Comparison of ENCODE assay signal across 16 cellular contexts in the genomic region with DNA sequence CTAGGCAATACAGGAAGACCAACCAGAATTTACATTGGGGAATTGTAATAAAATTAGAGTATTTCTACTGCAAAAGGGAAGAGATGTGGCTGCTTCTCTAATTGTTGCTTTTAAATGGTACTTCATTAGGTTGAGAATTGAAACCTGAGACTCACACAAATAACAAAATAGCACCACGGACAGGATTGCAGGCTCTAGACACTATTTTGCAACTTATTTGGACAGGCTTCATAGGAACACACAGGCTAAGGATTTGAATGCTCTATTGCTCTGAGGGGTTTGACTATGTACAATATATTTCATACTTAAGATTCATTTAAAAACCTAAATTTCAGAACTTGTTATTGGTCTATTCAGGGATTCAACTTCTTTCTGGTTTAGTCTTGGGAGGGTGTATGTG.
DNase-seq lines count a peak whose midpoint lies in the region; ATAC-seq, FAIRE-seq and TF ChIP-seq lines count a peak whose summit lies in the region.
"Had no signal": no experiment of that assay in that cellular context is flagged by ENCODE, and none has a peak within 500 bp of the region (broad histone marks: within the 10 kb centered on the region; RNA-seq: fewer than 3 reads in every experiment).

No MANE protein-coding gene starts in this region.

- H3K79me2 ChIP-seq in HepG2 (ENCODE audit: insufficient read depth, low read length): no peaks in the 10 kb centered on the region

- TF ChIP-seq CTCF in liver (IDR thresholded peaks at IDR 0.05; ENCODE audit: low read depth, low read length, missing input control): no peak
- no peak for TF ChIP-seq CTCF in HepG2 (CRISPR knock-in tag; IDR thresholded peaks at IDR 0.05)
- no peak for TF ChIP-seq CTCF in choroid plexus epithelial cell (conservative IDR thresholded peaks at IDR 0.05; ENCODE audit: low read depth, low read length)

- H3K4me2 ChIP-seq in HepG2 (ENCODE audit: low read depth, low read length): no peak overlapping the region

- in situ Hi-C loops in HepG2 (cut with HindIII; ENCODE audit: extremely low pct_ligation_motif_present, low pct_unique_long_range_greater_than_20kb): no loop called here

- 32% methylated on average over 1 of the region's 1 CpG for WGBS in liver
- 36% methylated on average over 1 of the region's 1 CpG for WGBS in HepG2 (ENCODE audit: low lambda C conversion rate)

- DNase-seq in NCI-H2029 treated with DMSO at 0.1 percent for 48 hours (lab: John Stamatoyannopoulos, UW): peak; percentile 5
- DNase-seq in NCI-H2029 (lab: John Stamatoyannopoulos, UW): no peak
- DNase-seq in HepG2 (ENCODE audit: low spot score): no peak
- peak; percentile 14 for DNase-seq in choroid plexus epithelial cell (ENCODE audit: low read depth)
- DNase-seq in NOMO-1 (lab: John Stamatoyannopoulos, UW; ENCODE audit: unreplicated experiment in 2 of 2): no peak
- no peak for DNase-seq in stimulated activated naive CD4-positive, alpha-beta T cell (lab: John Stamatoyannopoulos, UW)
- DNase-seq: H7, MM.1S, NCI-H1694, NCI-H510A, NCI-H82, Right ventricle myocardium superior had no signal

- no TSS peak for BruUV-seq in HepG2 (replicated peaks; lab: Mats Ljungman, UMichigan)

- H3K27me3 ChIP-seq in liver (ENCODE audit: control insufficient read depth in 4 of 4, insufficient read depth in 4 of 4, low read length in 3 of 4) (no peaks in the 10 kb centered on the region), HepG2 (ENCODE audit: control insufficient read depth in 1 of 2, insufficient read depth in 2 of 2, low read length in 2 of 2) (no peaks in the 10 kb centered on the region)

- H3K9me3 ChIP-seq in liver (ENCODE audit: control insufficient read depth in 4 of 4, low read length in 3 of 4): no peaks in the 10 kb centered on the region
- no peaks in the 10 kb centered on the region for H3K9me3 ChIP-seq in HepG2 (ENCODE audit: low read length)

- no peak for TF ChIP-seq POLR2A in HepG2 (IDR thresholded peaks at IDR 0.05; ENCODE audit: insufficient read depth in 1 of 2, low read depth in 2 of 2, low read length in 2 of 2)

- no peaks in the 10 kb centered on the region for H3K36me3 ChIP-seq in liver (ENCODE audit: control insufficient read depth in 4 of 4, insufficient read depth in 3 of 4, low read depth in 1 of 4, low read length in 3 of 4)
- no peaks in the 10 kb centered on the region for H3K36me3 ChIP-seq in HepG2 (replicated peaks in 1 of 2; ENCODE audit: control insufficient read depth in 1 of 2, insufficient read depth in 2 of 2, low read length in 2 of 2)

- POLR2A ChIA-PET in HepG2 (lab: Yijun Ruan, JAX): no interaction called here

- intact Hi-C loops in HepG2 (cut with micrococcal nuclease; ENCODE audit: unreplicated experiment): no loop called here

- H3K27ac ChIP-seq in liver (ENCODE audit: low read depth in 1 of 2, low read length in 2 of 2) (no peak overlapping the region), HepG2 (ENCODE audit: extremely low read length, insufficient read depth, low read length) (no peak overlapping the region)
- H3K27ac ChIP-seq: C4-2B had no signal

- H3K9ac ChIP-seq in liver (ENCODE audit: low read depth in 1 of 2, low read length in 2 of 2): no peak overlapping the region
- no peak overlapping the region for H3K9ac ChIP-seq in HepG2 (ENCODE audit: insufficient read depth, low read depth, low read length)

- H3K4me3 ChIP-seq in liver (ENCODE audit: low read depth in 1 of 3, low read length in 3 of 3): no peak overlapping the region
- no peak overlapping the region for H3K4me3 ChIP-seq in HepG2 (replicated peaks in 1 of 3; ENCODE audit: insufficient read depth in 1 of 3, low read depth in 2 of 3, low read length in 3 of 3)
- H3K4me3 ChIP-seq in choroid plexus epithelial cell (ENCODE audit: low read depth, low read length): no peak overlapping the region

- CTCF ChIA-PET in HepG2 (lab: Yijun Ruan, JAX; ENCODE audit: low intra/inter-chr PET ratio, low total read pairs): no interaction called here

- H3K4me1 ChIP-seq in liver (ENCODE audit: control insufficient read depth in 4 of 4, insufficient read depth in 4 of 4, low read length in 3 of 4): peaks cover 0 to 4% (median 2%) of the 10 kb centered on the region in 4 donors
- H3K4me1 ChIP-seq in HepG2 (ENCODE audit: insufficient read depth, low read length): peaks cover 6% of the 10 kb centered on the region; the same call in 1 of the 2 replicates

- ATAC-seq in HepG2 (no peak), GM18861 (IDR thresholded peaks at IDR 0.05; ENCODE audit: unreplicated experiment) (no peak)

- no peak for FAIRE-seq in HepG2 (lab: Jason Lieb, UNC)
- FAIRE-seq: A204.1 had no signal

- no peaks in the 10 kb centered on the region for H4K20me1 ChIP-seq in HepG2 (ENCODE audit: insufficient read depth, low read length)

- H2AFZ ChIP-seq in HepG2 (ENCODE audit: low read length): no peak overlapping the region

- no peak for TF ChIP-seq EP300 in HepG2 (IDR thresholded peaks at IDR 0.05; ENCODE audit: low read depth in 2 of 2, low read length in 2 of 2)
- no peak for TF ChIP-seq EP300 in HepG2 (CRISPR knock-in tag; IDR thresholded peaks at IDR 0.05; ENCODE audit: borderline replicate concordance)

- TF ChIP-seq RAD21 in liver (IDR thresholded peaks at IDR 0.05) (peak; percentile 65 to 66), HepG2 (CRISPR knock-in tag; IDR thresholded peaks at IDR 0.05) (no peak)

TF ChIP-seq in liver, 16 proteins besides CTCF, POLR2A, EP300 and RAD21:
- TF ChIP-seq EGR1 (IDR thresholded peaks at IDR 0.05; ENCODE audit: low read depth in 2 of 2) (no peak), HNF4A (conservative IDR thresholded peaks at IDR 0.05) (peak in 1 of 2 donors; percentile 16), YY1 (IDR thresholded peaks at IDR 0.05) (no peak), FOXA2 (IDR thresholded peaks at IDR 0.05) (no peak), FOXA1 (IDR thresholded peaks at IDR 0.05) (no peak)
- TF ChIP-seq, protein P1, sequence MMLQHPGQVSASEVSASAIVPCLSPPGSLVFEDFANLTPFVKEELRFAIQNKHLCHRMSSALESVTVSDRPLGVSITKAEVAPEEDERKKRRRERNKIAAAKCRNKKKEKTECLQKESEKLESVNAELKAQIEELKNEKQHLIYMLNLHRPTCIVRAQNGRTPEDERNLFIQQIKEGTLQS (IDR thresholded peaks at IDR 0.05): no peak
- TF ChIP-seq, protein P2, sequence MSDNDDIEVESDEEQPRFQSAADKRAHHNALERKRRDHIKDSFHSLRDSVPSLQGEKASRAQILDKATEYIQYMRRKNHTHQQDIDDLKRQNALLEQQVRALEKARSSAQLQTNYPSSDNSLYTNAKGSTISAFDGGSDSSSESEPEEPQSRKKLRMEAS (IDR thresholded peaks at IDR 0.05): no peak

TF ChIP-seq in HepG2, 621 proteins besides CTCF, POLR2A, EP300 and RAD21:
- TF ChIP-seq, protein P3, sequence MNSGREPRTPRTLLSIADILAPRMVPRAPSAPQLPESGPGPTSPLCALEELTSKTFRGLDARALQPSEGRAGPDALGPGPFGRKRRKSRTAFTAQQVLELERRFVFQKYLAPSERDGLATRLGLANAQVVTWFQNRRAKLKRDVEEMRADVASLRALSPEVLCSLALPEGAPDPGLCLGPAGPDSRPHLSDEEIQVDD (CRISPR knock-in tag; IDR thresholded peaks at IDR 0.05; ENCODE audit: borderline replicate concordance): no peak
- TF ChIP-seq EZH2 (conservative IDR thresholded peaks at IDR 0.05; ENCODE audit: low read depth, low read length) (no peak), ESRRA (CRISPR knock-in tag; IDR thresholded peaks at IDR 0.05; ENCODE audit: low read depth) (no peak), ZFY (CRISPR knock-in tag; IDR thresholded peaks at IDR 0.05) (no peak), KDM3A (CRISPR knock-in tag; IDR thresholded peaks at IDR 0.05; ENCODE audit: low read depth) (no peak)
- TF ChIP-seq, protein P4, sequence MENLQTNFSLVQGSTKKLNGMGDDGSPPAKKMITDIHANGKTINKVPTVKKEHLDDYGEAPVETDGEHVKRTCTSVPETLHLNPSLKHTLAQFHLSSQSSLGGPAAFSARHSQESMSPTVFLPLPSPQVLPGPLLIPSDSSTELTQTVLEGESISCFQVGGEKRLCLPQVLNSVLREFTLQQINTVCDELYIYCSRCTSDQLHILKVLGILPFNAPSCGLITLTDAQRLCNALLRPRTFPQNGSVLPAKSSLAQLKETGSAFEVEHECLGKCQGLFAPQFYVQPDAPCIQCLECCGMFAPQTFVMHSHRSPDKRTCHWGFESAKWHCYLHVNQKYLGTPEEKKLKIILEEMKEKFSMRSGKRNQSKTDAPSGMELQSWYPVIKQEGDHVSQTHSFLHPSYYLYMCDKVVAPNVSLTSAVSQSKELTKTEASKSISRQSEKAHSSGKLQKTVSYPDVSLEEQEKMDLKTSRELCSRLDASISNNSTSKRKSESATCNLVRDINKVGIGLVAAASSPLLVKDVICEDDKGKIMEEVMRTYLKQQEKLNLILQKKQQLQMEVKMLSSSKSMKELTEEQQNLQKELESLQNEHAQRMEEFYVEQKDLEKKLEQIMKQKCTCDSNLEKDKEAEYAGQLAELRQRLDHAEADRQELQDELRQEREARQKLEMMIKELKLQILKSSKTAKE (CRISPR knock-in tag; IDR thresholded peaks at IDR 0.05; ENCODE audit: borderline replicate concordance): no peak

Comparison
In these comparisons a context has a peak if more than half of its experiments do, and no peak if none do; other contexts are left out.
1. DNase-seq: peak in NCI-H2029 treated with DMSO at 0.1 percent for 48 hours (single experiment) and choroid plexus epithelial cell (single experiment); none in NCI-H2029 (single experiment), HepG2 (single experiment), NOMO-1 (0 of 2) and stimulated activated naive CD4-positive, alpha-beta T cell (0 of 6).